Comparison of ENCODE assay signal across 14 cellular contexts in genomic region chr14:100539766-100540140, GRCh38. TPM values are rescaled to one million over a fixed set of nuclear protein-coding genes. Genes with fewer than 3 reads are reported as not detected.
A peak's percentile ranks its signal among the peaks of the same experiment; 100 is the strongest.
DNase-seq lines count a peak whose midpoint lies in the region; ATAC-seq, FAIRE-seq and TF ChIP-seq lines count a peak whose summit lies in the region.
"Had no signal": no experiment of that assay in that cellular context is flagged by ENCODE, and none has a peak within 500 bp of the region (broad histone marks: within the 10 kb centered on the region; RNA-seq: fewer than 3 reads in every experiment).

No MANE protein-coding gene starts in this region.

- DNase-seq in left ventricle myocardium superior (peak; percentile 24), Right ventricle myocardium inferior (ENCODE audit: missing footprints) (no peak), H1 (ENCODE audit: low read depth in 1 of 2, low spot score in 2 of 2) (no peak), osteoblast (ENCODE audit: insufficient read length, low spot score, missing footprints) (peak; percentile 64)
- no peak for DNase-seq in activated CD4-positive, alpha-beta T cell treated with anti-CD3 and anti-CD28 coated beads, Interleukin-2, amount 50 U/mL, for 1 hour
- DNase-seq: GF-D8, NCI-H1436, NCI-H2227 treated with DMSO at 0.1 percent for 48 hours had no signal

- H3K36me3 ChIP-seq in H1 (ENCODE audit: control insufficient read depth in 2 of 4, insufficient read depth in 4 of 4, low read length in 3 of 4) (no peaks in the 10 kb centered on the region), osteoblast (ENCODE audit: insufficient read depth, low read length) (no peaks in the 10 kb centered on the region)

- POLR2A ChIA-PET in H1 (lab: Charles Lee; ENCODE audit: partially characterized antibody), result interaction anchor here (0.6 kb wide), 1 partner anchor 171 kb away, joined by 4 read pairs; no protein-coding TSS in a partner anchor

- TF ChIP-seq RAD21 in H1 (IDR thresholded peaks at IDR 0.05 in 1 of 2, conservative IDR thresholded peaks at IDR 0.05 in 1 of 2; ENCODE audit: low read depth in 2 of 2, low read length in 2 of 2), result no peak

- no peaks in the 10 kb centered on the region for H3K9me3 ChIP-seq in H1 (ENCODE audit: insufficient read depth in 2 of 2, low read depth in 1 of 2, low read length in 1 of 2)
- no peaks in the 10 kb centered on the region for H3K9me3 ChIP-seq in osteoblast (ENCODE audit: low read depth, low read length)

- H3K56ac ChIP-seq in H1 (replicated peaks; ENCODE audit: insufficient read length, low read depth, low read length), result no peak overlapping the region

- no peak overlapping the region for H2BK20ac ChIP-seq in H1 (ENCODE audit: low read length)

- FAIRE-seq in H1 (lab: Jason Lieb, UNC), result no peak
- FAIRE-seq: HTR-8/SVneo, K562 had no signal

- H3K27ac ChIP-seq in H1 (ENCODE audit: low read depth, low read length) (no peak overlapping the region), osteoblast (ENCODE audit: low read depth, low read length) (no peak overlapping the region)
- H3K27ac ChIP-seq: RWPE1 had no signal

- no peak overlapping the region for H4K5ac ChIP-seq in H1 (ENCODE audit: insufficient read length, low read depth, low read length)

- no peak overlapping the region for H3K4ac ChIP-seq in H1 (replicated peaks; ENCODE audit: insufficient read length, low read depth, low read length)

- no peak overlapping the region for H2BK5ac ChIP-seq in H1 (ENCODE audit: low read depth, low read length)

- H3K23me2 ChIP-seq in H1 (ENCODE audit: low read depth, low read length), result no peaks in the 10 kb centered on the region

- TF ChIP-seq POLR2A in H1 (IDR thresholded peaks at IDR 0.05; ENCODE audit: control extremely low read depth in 1 of 2, low read depth in 2 of 2, low read length in 2 of 2), result no peak

- intact Hi-C loops in left ventricle myocardium superior (cut with micrococcal nuclease), result no loop called here
- intact Hi-C loops in Right ventricle myocardium inferior (cut with DNase I), result no loop called here

- 89% methylated on average over 6 of the region's 13 CpGs; no CpG with 5 or more reads in 1 of the 2 experiments for WGBS in H1 (ENCODE audit: extremely low coverage in 1 of 2, insufficient coverage in 1 of 2, insufficient read length in 1 of 2, insufficient replicate concordance in 2 of 2, low coverage in 1 of 2, low lambda C conversion rate in 2 of 2, missing lambda C conversion rate in 1 of 2), 2 experiments

- no peak for TF ChIP-seq EP300 in H1 (IDR thresholded peaks at IDR 0.05; ENCODE audit: borderline replicate concordance in 1 of 2, low read depth in 2 of 2, low read length in 2 of 2)

- H3K27me3 ChIP-seq in H1 (replicated peaks in 1 of 4; ENCODE audit: control insufficient read depth in 3 of 4, extremely low read depth in 1 of 4, insufficient read depth in 3 of 4, low read length in 3 of 4) (no peaks in the 10 kb centered on the region; a peak in 1 of 7 replicates), osteoblast (ENCODE audit: insufficient read depth, low read length) (no peaks in the 10 kb centered on the region)

- ATAC-seq in left ventricle myocardium superior (no peak), Right ventricle myocardium inferior (no peak), HG03342 (IDR thresholded peaks at IDR 0.05; ENCODE audit: unreplicated experiment) (no peak), HG02678 (IDR thresholded peaks at IDR 0.05; ENCODE audit: unreplicated experiment) (no peak)

- no peak overlapping the region for H3K4me2 ChIP-seq in H1 (ENCODE audit: insufficient read depth in 1 of 2, low read depth in 2 of 2, low read length in 2 of 2)
- no peak overlapping the region for H3K4me2 ChIP-seq in osteoblast (ENCODE audit: insufficient read depth, low read length)
- H3K4me2 ChIP-seq: GM23338 had no signal

- peak overlapping the region; percentile 75; the same call in 1 of the 2 replicates for H4K8ac ChIP-seq in H1 (ENCODE audit: extremely low read depth, insufficient read depth, low read length)

- H2AK5ac ChIP-seq in H1 (ENCODE audit: low read depth, low read length), result no peak overlapping the region

- H3K79me2 ChIP-seq in H1 (ENCODE audit: control insufficient read depth in 1 of 2, insufficient read depth in 2 of 2, low read length in 2 of 2) (no peaks in the 10 kb centered on the region), osteoblast (ENCODE audit: insufficient read depth, low read length) (no peaks in the 10 kb centered on the region)

- no peak overlapping the region for H2BK12ac ChIP-seq in H1 (ENCODE audit: low read depth, low read length)

- H4K91ac ChIP-seq in H1 (replicated peaks; ENCODE audit: insufficient read length, low read length), result no peak overlapping the region

- no peaks in the 10 kb centered on the region for H3K79me1 ChIP-seq in H1 (ENCODE audit: low read depth, low read length)

- H3K14ac ChIP-seq in H1 (ENCODE audit: insufficient read length), result no peak overlapping the region

- no peak overlapping the region for H3K9ac ChIP-seq in H1 (replicated peaks in 1 of 4; ENCODE audit: extremely low read depth in 1 of 4, low read depth in 3 of 4, low read length in 3 of 4)

- H3K4me3 ChIP-seq in H1 (ENCODE audit: extremely low read depth in 1 of 4, insufficient read depth in 2 of 4, low read depth in 3 of 4, low read length in 4 of 4) (no peak overlapping the region), osteoblast (ENCODE audit: insufficient read depth, low read length) (no peak overlapping the region)
- H3K4me3 ChIP-seq: GM23338, K562 had no signal

- no peak overlapping the region for H2BK120ac ChIP-seq in H1 (replicated peaks; ENCODE audit: low read depth, low read length)

- H3K23ac ChIP-seq in H1 (ENCODE audit: insufficient read length), result no peak overlapping the region

- H4K20me1 ChIP-seq in H1 (replicated peaks in 1 of 2; ENCODE audit: control insufficient read depth in 1 of 2, insufficient read depth in 2 of 2, low read length in 2 of 2) (no peaks in the 10 kb centered on the region), osteoblast (ENCODE audit: insufficient read depth, low read length) (no peaks in the 10 kb centered on the region)

- H3K4me1 ChIP-seq in H1 (replicated peaks in 1 of 4; ENCODE audit: control insufficient read depth in 3 of 4, insufficient read depth in 4 of 4, low read length in 3 of 4), result peaks cover 0 to 7% (median 1%) of the 10 kb centered on the region in 4 experiments; a peak in 1 of 7 replicates
- no peaks in the 10 kb centered on the region for H3K4me1 ChIP-seq in osteoblast (ENCODE audit: insufficient read depth, low read length)

- no peak overlapping the region for H2BK15ac ChIP-seq in H1 (ENCODE audit: low read length)

- H2AFZ ChIP-seq in H1 (ENCODE audit: low read length) (no peak overlapping the region), osteoblast (ENCODE audit: low read length) (no peak overlapping the region)
- H2AFZ ChIP-seq: GM23338 had no signal

- TF ChIP-seq CTCF in H1 (IDR thresholded peaks at IDR 0.05; ENCODE audit: control extremely low read depth in 1 of 3, insufficient read depth in 1 of 3, low read depth in 1 of 3, low read length in 3 of 3), result no peak
- TF ChIP-seq CTCF in osteoblast (IDR thresholded peaks at IDR 0.05; ENCODE audit: extremely low read depth, low read depth, low read length), result no peak

- CTCF ChIA-PET in H1 (lab: Charles Lee; ENCODE audit: partially characterized antibody), result interaction anchor here (0.8 to 7.8 kb wide), 16 partner anchors 9 to 155 kb away, joined by 3 to 57 read pairs (median 7); no protein-coding TSS in a partner anchor

- no peak overlapping the region for H3K18ac ChIP-seq in H1 (ENCODE audit: extremely low read depth, low read length)

TF ChIP-seq in H1, 55 proteins besides CTCF, POLR2A, EP300 and RAD21:
- TF ChIP-seq ZNF274 (IDR thresholded peaks at IDR 0.05; ENCODE audit: borderline replicate concordance, extremely low read depth, low read length) (no peak), CHD1 (IDR thresholded peaks at IDR 0.05; ENCODE audit: low read depth, low read length) (no peak), RBBP5 (IDR thresholded peaks at IDR 0.05; ENCODE audit: borderline replicate concordance, low read depth, low read length) (no peak), GABPA (IDR thresholded peaks at IDR 0.05; ENCODE audit: borderline replicate concordance, insufficient read depth, low read length) (no peak), FOSL1 (IDR thresholded peaks at IDR 0.05; ENCODE audit: insufficient read depth, low read depth, low read length) (no peak), SIN3A (conservative IDR thresholded peaks at IDR 0.05 in 1 of 2, IDR thresholded peaks at IDR 0.05 in 1 of 2; ENCODE audit: low read depth in 1 of 2, low read length in 2 of 2) (no peak)

RNA-seq across cellular contexts. Expression of gene BEGAIN, which starts 47.5 kb away (rescaled TPM):
- total RNA-seq in left ventricle myocardium superior (0.79 TPM), Right ventricle myocardium inferior (0.68 TPM), osteoblast (1.1 TPM in 1 of 2 replicates, not detected in the other)
- total RNA-seq in H1 (2021; fragmentation: NEBNext Ultra II Directional; extraction: Animal tissue kit (Norgen Biotek cat#: 25700)), result 2.1 and 3.0 TPM in 2 replicates
- polyA plus RNA-seq in H1 (2011; rRNA removed), result 2.9 and 3.7 TPM in 2 replicates
- polyA plus RNA-seq in H1 (2011; cell fraction: cytosol; rRNA removed), result 2.7 TPM
- 5.0 TPM for polyA plus RNA-seq in H1 (2011; cell fraction: nucleus; rRNA removed)
- 2.0 to 3.5 TPM (median 2.7 TPM) in 4 replicates for polyA plus RNA-seq in H1 (2012, experiment 1 of 2)
- 1.5 TPM for polyA plus RNA-seq in H1 (2012, experiment 2 of 2)
- polyA plus RNA-seq in H1 (2013, experiment 1 of 2), result 1.6 TPM
- 1.8 TPM for polyA plus RNA-seq in H1 (2013, experiment 2 of 2)
- polyA minus RNA-seq in H1 (2011; rRNA and poly(A)+ RNA removed), result 1.0 and 1.7 TPM in 2 replicates
- 1.4 TPM for polyA minus RNA-seq in H1 (2011; cell fraction: cytosol; rRNA and poly(A)+ RNA removed)
- 1.9 TPM for polyA minus RNA-seq in H1 (2011; cell fraction: nucleus; rRNA and poly(A)+ RNA removed)

Comparison
In these comparisons a context has a peak if more than half of its experiments do, and no peak if none do; other contexts are left out.
1. DNase-seq: peak in left ventricle myocardium superior (single experiment) and osteoblast (single experiment); none in Right ventricle myocardium inferior (single experiment), H1 (0 of 2) and activated CD4-positive, alpha-beta T cell treated with anti-CD3 and anti-CD28 coated beads, Interleukin-2, amount 50 U/mL, for 1 hour (single experiment).